16 cellular contexts compared by ENCODE assay signal in genomic region chr1:62849031-62849430, GRCh38.
DNase-seq lines count a peak whose midpoint lies in the region; ATAC-seq, FAIRE-seq and TF ChIP-seq lines count a peak whose summit lies in the region.
"Had no signal": no experiment of that assay in that cellular context is flagged by ENCODE, and none has a peak within 500 bp of the region (broad histone marks: within the 10 kb centered on the region; RNA-seq: fewer than 3 reads in every experiment).

No MANE protein-coding gene starts in this region.

- no peaks in the 10 kb centered on the region for H3K9me2 ChIP-seq in Loucy (replicated peaks; ENCODE audit: low read depth, low read length)

- H3K27me3 ChIP-seq in Loucy (ENCODE audit: insufficient read depth, low read length, poor library complexity, severe bottlenecking) (no peaks in the 10 kb centered on the region), GM12878 (replicated peaks in 1 of 2; ENCODE audit: control insufficient read depth in 2 of 2, insufficient read depth in 2 of 2, low read length in 1 of 2) (no peaks in the 10 kb centered on the region), mesendoderm (ENCODE audit: insufficient read depth, low read length, poor library complexity) (no peaks in the 10 kb centered on the region)
- H3K27me3 ChIP-seq: esophagus squamous epithelium, testis had no signal

- POLR2A ChIA-PET in GM12878 (lab: Charles Lee), result no interaction called here

- no peaks in the 10 kb centered on the region for H3K9me3 ChIP-seq in Loucy (ENCODE audit: insufficient read depth, low read depth, low read length)
- no peaks in the 10 kb centered on the region for H3K9me3 ChIP-seq in GM12878 (replicated peaks; ENCODE audit: control insufficient read depth, insufficient read depth, low read length)
- H3K9me3 ChIP-seq: esophagus squamous epithelium, testis had no signal

- no peak overlapping the region for H3K18ac ChIP-seq in mesendoderm (ENCODE audit: low read length)

- no peak overlapping the region for H3K56ac ChIP-seq in mesendoderm (ENCODE audit: low read length)

- no peak overlapping the region for H3K9ac ChIP-seq in Loucy (ENCODE audit: low read depth, low read length, poor library complexity, severe bottlenecking)
- no peak overlapping the region for H3K9ac ChIP-seq in GM12878 (ENCODE audit: control insufficient read depth, insufficient read depth, low read length)
- H3K9ac ChIP-seq in mesendoderm (ENCODE audit: low read length), result no peak overlapping the region

- H4K5ac ChIP-seq in mesendoderm (ENCODE audit: low read length), result no peak overlapping the region

- FAIRE-seq in GM12878 (lab: Jason Lieb, UNC), result no peak

- CTCF ChIA-PET in GM12878 (lab: Yijun Ruan, JAX), result interaction anchor here (0.6 to 9.0 kb wide), 7 partner anchors 7 to 572 kb away, joined by 3 to 49 read pairs (median 4); no protein-coding TSS in a partner anchor

- H2BK120ac ChIP-seq in mesendoderm (ENCODE audit: low read depth, low read length), result no peak overlapping the region

- RAD21 ChIA-PET in GM12878 (lab: Charles Lee; ENCODE audit: unreplicated experiment), result no interaction called here

- H4K8ac ChIP-seq in mesendoderm (ENCODE audit: low read depth, low read length), result no peak overlapping the region

- H2BK15ac ChIP-seq in mesendoderm (replicated peaks; ENCODE audit: low read depth), result no peak overlapping the region

- TF ChIP-seq POLR2A in GM12878 (IDR thresholded peaks at IDR 0.05; ENCODE audit: low read depth, low read length), result no peak

- WGBS in GM12878 (ENCODE audit: insufficient coverage, insufficient replicate concordance, low lambda C conversion rate, missing lambda C conversion rate), result 60% methylated on average over 4 of the region's 4 CpGs
- no CpG with 5 or more reads among the region's 4 CpGs for WGBS in mesendoderm (ENCODE audit: extremely low coverage, insufficient coverage, low lambda C conversion rate)

- H4K20me1 ChIP-seq in Loucy (ENCODE audit: insufficient read depth, low read length, poor library complexity, severe bottlenecking) (no peaks in the 10 kb centered on the region), GM12878 (ENCODE audit: control insufficient read depth, insufficient read depth) (no peaks in the 10 kb centered on the region)

- no peaks in the 10 kb centered on the region for H3F3A ChIP-seq in Loucy (ENCODE audit: low read depth)

- H3K27ac ChIP-seq in GM12878 (ENCODE audit: control insufficient read depth, insufficient read depth), result no peak overlapping the region
- no peak overlapping the region for H3K27ac ChIP-seq in mesendoderm (ENCODE audit: low read depth, low read length)
- H3K27ac ChIP-seq: coronary artery, esophagus squamous epithelium, testis had no signal

- no peak for TF ChIP-seq EP300 in GM12878 (IDR thresholded peaks at IDR 0.05; ENCODE audit: borderline replicate concordance in 1 of 2, control insufficient read depth in 1 of 2, low read depth in 2 of 2, low read length in 2 of 2)

- H3K36me3 ChIP-seq in Loucy (ENCODE audit: insufficient read depth, low read length) (peaks cover 3% of the 10 kb centered on the region; the same call in 1 of the 2 replicates), GM12878 (ENCODE audit: control insufficient read depth in 2 of 2, insufficient read depth in 2 of 2, low read length in 1 of 2) (no peaks in the 10 kb centered on the region), mesendoderm (ENCODE audit: control insufficient read depth, insufficient read depth, low read length) (no peaks in the 10 kb centered on the region)

- intact Hi-C loops in GM12878 (cut with micrococcal nuclease; ENCODE audit: unreplicated experiment), result loop anchor here (10.0 kb wide), 1 partner anchor 344 kb away; no protein-coding TSS in a partner anchor

- TF ChIP-seq CTCF in Loucy (conservative IDR thresholded peaks at IDR 0.05; ENCODE audit: low read length) (peak; percentile 51), GM12878 (IDR thresholded peaks at IDR 0.05 in 2 of 3, conservative IDR thresholded peaks at IDR 0.05 in 1 of 3; ENCODE audit: control insufficient read depth in 2 of 3, extremely low read depth in 1 of 3, insufficient read depth in 1 of 3, low read depth in 3 of 3, low read length in 3 of 3) (peak in 2 of 3 experiments; percentile 17 to 38; a peak in 3 of 6 replicates)

- H2AFZ ChIP-seq in Loucy (ENCODE audit: low read length) (no peak overlapping the region), GM12878 (ENCODE audit: control insufficient read depth, low read depth, low read length) (no peak overlapping the region)

- DNase-seq in DMS 273 (lab: John Stamatoyannopoulos, UW; ENCODE audit: unreplicated experiment) (peak; percentile 15), DMS 273 treated with DMSO at 0.1 percent for 48 hours (lab: John Stamatoyannopoulos, UW) (no peak), GM12878 (ENCODE audit: low read depth, low spot score) (no peak), mesendoderm (peak; percentile 44), glomerular visceral epithelial cell (ENCODE audit: extremely low spot score) (no peak), NCI-H2107 (lab: John Stamatoyannopoulos, UW) (no peak), cerebellar nuclear complex (lab: John Stamatoyannopoulos, UW) (no peak)
- DNase-seq: activated CD4-positive, alpha-beta T cell treated with anti-CD3 and anti-CD28 coated beads for 1 hour; activated T-cell treated with anti-CD3 and anti-CD28 coated beads, Interleukin-2, amount 50 U/mL, for 24 hours; esophagus squamous epithelium; NCI-H1417 treated with DMSO at 0.1 percent for 48 hours; stimulated activated CD4-positive, alpha-beta T cell treated with anti-CD3 and anti-CD28 coated beads, Interleukin-12 subunit alpha, Interleukin-12 subunit beta, amount 100 ng/mL, for 4 hours; SW 1271; testis had no signal

- H3K4me3 ChIP-seq in Loucy (ENCODE audit: low read length, poor library complexity, severe bottlenecking), result no peak overlapping the region
- no peak overlapping the region for H3K4me3 ChIP-seq in GM12878
- no peak overlapping the region for H3K4me3 ChIP-seq in mesendoderm (ENCODE audit: low read length)
- H3K4me3 ChIP-seq: coronary artery, esophagus squamous epithelium, testis had no signal

- SMC1A ChIA-PET in GM12878 (lab: Charles Lee; ENCODE audit: uncharacterized antibody, unreplicated experiment), result interaction anchor here (1.4 kb wide), 1 partner anchor 10 kb away, joined by 6 read pairs; no protein-coding TSS in a partner anchor

- BruUV-seq in GM12878 (replicated peaks; lab: Mats Ljungman, UMichigan), result no TSS peak

- peak; percentile 41; the same call in 2 of the 3 replicates for ATAC-seq in GM12878

- no peaks in the 10 kb centered on the region for H3K79me1 ChIP-seq in mesendoderm (ENCODE audit: low read length)

- in situ Hi-C loops in GM12878 (cut with MboI), result no loop called here

- no peak overlapping the region for H2AK5ac ChIP-seq in mesendoderm (ENCODE audit: low read length)

- H3K4me1 ChIP-seq in Loucy (ENCODE audit: insufficient read depth, low read length, poor library complexity, severe bottlenecking) (no peaks in the 10 kb centered on the region), GM12878 (ENCODE audit: control insufficient read depth, insufficient read depth, low read length) (no peaks in the 10 kb centered on the region), mesendoderm (ENCODE audit: control insufficient read depth, low read depth, low read length) (no peaks in the 10 kb centered on the region)
- H3K4me1 ChIP-seq: esophagus squamous epithelium, testis had no signal

- H3K23ac ChIP-seq in mesendoderm (ENCODE audit: low read length), result no peak overlapping the region

- H2BK5ac ChIP-seq in mesendoderm (ENCODE audit: low read length), result no peak overlapping the region

- H3K79me2 ChIP-seq in Loucy (ENCODE audit: insufficient read depth, low read length), result no peaks in the 10 kb centered on the region
- H3K79me2 ChIP-seq in GM12878 (ENCODE audit: control insufficient read depth, insufficient read depth, low read length), result no peaks in the 10 kb centered on the region
- no peaks in the 10 kb centered on the region for H3K79me2 ChIP-seq in mesendoderm (ENCODE audit: control insufficient read depth, insufficient read depth, low read length)

- H3K4ac ChIP-seq in mesendoderm (ENCODE audit: low read depth, low read length), result no peak overlapping the region

- H3K4me2 ChIP-seq in Loucy (ENCODE audit: low read depth, low read length, poor library complexity, severe bottlenecking) (no peak overlapping the region), GM12878 (ENCODE audit: control insufficient read depth, insufficient read depth) (no peak overlapping the region), mesendoderm (ENCODE audit: low read length) (no peak overlapping the region)

- 0 out of 2 replicates have a peak, but pooled peaks have one; percentile 19 for TF ChIP-seq RAD21 in GM12878 (IDR thresholded peaks at IDR 0.05; ENCODE audit: insufficient read depth, low read depth, low read length)

TF ChIP-seq in GM12878, 131 proteins besides CTCF, POLR2A, EP300 and RAD21:
- TF ChIP-seq ZNF217 (IDR thresholded peaks at IDR 0.05) (no peak), CBFB (IDR thresholded peaks at IDR 0.05; ENCODE audit: low read depth) (no peak), PKNOX1 (IDR thresholded peaks at IDR 0.05) (no peak), SMC3 (IDR thresholded peaks at IDR 0.05; ENCODE audit: borderline replicate concordance, low read length) (peak; percentile 15; the same call in 1 of the 2 replicates)
- TF ChIP-seq, protein P1, sequence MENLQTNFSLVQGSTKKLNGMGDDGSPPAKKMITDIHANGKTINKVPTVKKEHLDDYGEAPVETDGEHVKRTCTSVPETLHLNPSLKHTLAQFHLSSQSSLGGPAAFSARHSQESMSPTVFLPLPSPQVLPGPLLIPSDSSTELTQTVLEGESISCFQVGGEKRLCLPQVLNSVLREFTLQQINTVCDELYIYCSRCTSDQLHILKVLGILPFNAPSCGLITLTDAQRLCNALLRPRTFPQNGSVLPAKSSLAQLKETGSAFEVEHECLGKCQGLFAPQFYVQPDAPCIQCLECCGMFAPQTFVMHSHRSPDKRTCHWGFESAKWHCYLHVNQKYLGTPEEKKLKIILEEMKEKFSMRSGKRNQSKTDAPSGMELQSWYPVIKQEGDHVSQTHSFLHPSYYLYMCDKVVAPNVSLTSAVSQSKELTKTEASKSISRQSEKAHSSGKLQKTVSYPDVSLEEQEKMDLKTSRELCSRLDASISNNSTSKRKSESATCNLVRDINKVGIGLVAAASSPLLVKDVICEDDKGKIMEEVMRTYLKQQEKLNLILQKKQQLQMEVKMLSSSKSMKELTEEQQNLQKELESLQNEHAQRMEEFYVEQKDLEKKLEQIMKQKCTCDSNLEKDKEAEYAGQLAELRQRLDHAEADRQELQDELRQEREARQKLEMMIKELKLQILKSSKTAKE (IDR thresholded peaks at IDR 0.05; ENCODE audit: low read depth, poor library complexity, severe bottlenecking), result no peak

Comparison
In these comparisons a context has a peak if more than half of its experiments do, and no peak if none do; other contexts are left out.
1. DNase-seq: peak in DMS 273 (single experiment) and mesendoderm (single experiment); none in DMS 273 treated with DMSO at 0.1 percent for 48 hours (single experiment), GM12878 (single experiment), glomerular visceral epithelial cell (single experiment), NCI-H2107 (single experiment) and cerebellar nuclear complex (0 of 2).